ENCODE assay signal across 20 cellular contexts in the genomic region with DNA sequence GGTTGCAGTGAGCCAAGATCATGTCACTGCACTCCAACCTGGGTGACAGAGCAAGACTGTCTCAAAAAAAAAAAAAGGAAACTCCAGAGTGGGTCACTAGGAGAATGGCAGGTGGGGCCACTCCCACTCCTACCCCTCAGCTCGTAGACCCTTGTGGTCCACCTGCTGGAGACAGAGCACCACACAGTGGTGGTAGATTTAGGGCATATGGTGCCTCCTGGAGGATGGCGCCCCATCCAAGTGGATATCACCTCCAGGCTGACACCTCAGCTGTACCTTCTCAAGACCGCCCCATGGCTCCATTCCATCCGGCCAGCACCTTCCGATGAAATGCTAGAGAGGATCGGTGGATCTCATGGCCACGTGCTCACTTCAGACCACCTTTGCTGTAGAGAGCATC. TPM values are rescaled to one million over a fixed set of nuclear protein-coding genes. Genes with fewer than 3 reads are reported as not detected.
DNase-seq lines count a peak whose midpoint lies in the region; ATAC-seq, FAIRE-seq and TF ChIP-seq lines count a peak whose summit lies in the region.
"Had no signal": no experiment of that assay in that cellular context is flagged by ENCODE, and none has a peak within 500 bp of the region (broad histone marks: within the 10 kb centered on the region; RNA-seq: fewer than 3 reads in every experiment).

No MANE protein-coding gene starts in this region.

- no peak overlapping the region for H2BK5ac ChIP-seq in H1 (ENCODE audit: low read depth, low read length)

- no peak overlapping the region for H3K4ac ChIP-seq in H1 (replicated peaks; ENCODE audit: insufficient read length, low read depth, low read length)

- H3K27ac Mint-ChIP-seq in activated naive CD4-positive, alpha-beta T cell treated with anti-CD3 and anti-CD28 coated beads for 36 hours: peak overlapping the region; percentile 46
- peak overlapping the region; percentile 69 for H3K27ac Mint-ChIP-seq in stimulated activated naive B cell treated with anti-CD40 and anti-IgM and Interleukin-4, amounts not matched to agents 10 μg/mL and 1 μg/mL and 100 μg/mL, for 72 hours

- TF ChIP-seq CTCF in OCI-LY1 (IDR thresholded peaks at IDR 0.05; ENCODE audit: low read length) (peak; percentile 27; the same call in 1 of the 2 replicates), H1 (IDR thresholded peaks at IDR 0.05; ENCODE audit: control extremely low read depth in 1 of 3, insufficient read depth in 1 of 3, low read depth in 1 of 3, low read length in 3 of 3) (peak in 2 of 3 experiments; percentile 8 to 24; a peak in 2 of 4 replicates), foreskin keratinocyte (conservative IDR thresholded peaks at IDR 0.05) (no peak), suprapubic skin (IDR thresholded peaks at IDR 0.05) (no peak), hepatocyte (IDR thresholded peaks at IDR 0.05; ENCODE audit: poor library complexity) (no peak)

- intact Hi-C loops in activated naive CD4-positive, alpha-beta T cell treated with anti-CD3 and anti-CD28 coated beads for 36 hours (cut with micrococcal nuclease): no loop called here

- no peak for FAIRE-seq in H1 (lab: Jason Lieb, UNC)
- FAIRE-seq: GM12891, GM19239 had no signal

- no peak overlapping the region for H4K5ac ChIP-seq in H1 (ENCODE audit: insufficient read length, low read depth, low read length)

- 89% methylated on average over 6 of the region's 7 CpGs; no CpG with 5 or more reads in 1 of the 2 experiments for WGBS in H1 (ENCODE audit: extremely low coverage in 1 of 2, insufficient coverage in 1 of 2, insufficient read length in 1 of 2, insufficient replicate concordance in 2 of 2, low coverage in 1 of 2, low lambda C conversion rate in 2 of 2, missing lambda C conversion rate in 1 of 2), 2 experiments
- WGBS in suprapubic skin: 92% methylated on average over 6 of the region's 7 CpGs
- 86% methylated on average over 7 of the region's 7 CpGs for WGBS in hepatocyte (ENCODE audit: low lambda C conversion rate, missing lambda C conversion rate)

- no peak overlapping the region for H4K91ac ChIP-seq in H1 (replicated peaks; ENCODE audit: insufficient read length, low read length)

- H3K36me3 Mint-ChIP-seq in activated naive CD4-positive, alpha-beta T cell treated with anti-CD3 and anti-CD28 coated beads for 36 hours (ENCODE audit: low read depth): peaks cover 29% of the 10 kb centered on the region
- H3K36me3 Mint-ChIP-seq in stimulated activated naive B cell treated with anti-CD40 and anti-IgM and Interleukin-4, amounts not matched to agents 10 μg/mL and 1 μg/mL and 100 μg/mL, for 72 hours: peaks cover 27 to 58% of the 10 kb centered on the region in 2 donors

- H3K27me3 ChIP-seq in OCI-LY1 (ENCODE audit: insufficient read depth, low read length) (peaks cover 4% of the 10 kb centered on the region; the same call in 1 of the 2 replicates), H1 (replicated peaks in 1 of 4; ENCODE audit: control insufficient read depth in 3 of 4, extremely low read depth in 1 of 4, insufficient read depth in 3 of 4, low read length in 3 of 4) (no peaks in the 10 kb centered on the region; a peak in 3 of 7 replicates), foreskin keratinocyte (no peaks in the 10 kb centered on the region), suprapubic skin (peaks cover 40% of the 10 kb centered on the region), hepatocyte (no peaks in the 10 kb centered on the region)
- H3K27me3 ChIP-seq: brain microvascular endothelial cell had no signal

- H3K14ac ChIP-seq in H1 (ENCODE audit: insufficient read length): no peak overlapping the region

- H3K4me1 ChIP-seq in OCI-LY1 (ENCODE audit: insufficient read depth, low read length, severe bottlenecking) (peaks cover 15% of the 10 kb centered on the region), H1 (replicated peaks in 1 of 4; ENCODE audit: control insufficient read depth in 3 of 4, insufficient read depth in 4 of 4, low read length in 3 of 4) (peaks cover 0 to 18% (median 3%) of the 10 kb centered on the region in 4 experiments; a peak in 4 of 7 replicates), foreskin keratinocyte (no peaks in the 10 kb centered on the region), suprapubic skin (no peaks in the 10 kb centered on the region), hepatocyte (ENCODE audit: insufficient read depth) (no peaks in the 10 kb centered on the region)

- no peak overlapping the region for H2BK120ac ChIP-seq in H1 (replicated peaks; ENCODE audit: low read depth, low read length)

- no peak overlapping the region for H3K9ac ChIP-seq in OCI-LY1 (ENCODE audit: low read length)
- no peak overlapping the region for H3K9ac ChIP-seq in H1 (replicated peaks in 1 of 4; ENCODE audit: extremely low read depth in 1 of 4, low read depth in 3 of 4, low read length in 3 of 4)
- H3K9ac ChIP-seq: GM23248 had no signal

- H3K9me2 ChIP-seq in OCI-LY1 (ENCODE audit: low read depth, low read length): no peaks in the 10 kb centered on the region
- H3K9me2 ChIP-seq in hepatocyte (replicated peaks; ENCODE audit: insufficient read depth): no peaks in the 10 kb centered on the region

- TF ChIP-seq POLR2A in H1 (IDR thresholded peaks at IDR 0.05; ENCODE audit: control extremely low read depth in 1 of 2, low read depth in 2 of 2, low read length in 2 of 2) (no peak), suprapubic skin (IDR thresholded peaks at IDR 0.05) (no peak)

- H3K27ac ChIP-seq in OCI-LY1 (ENCODE audit: low read depth, low read length, poor library complexity, severe bottlenecking): no peak overlapping the region
- H3K27ac ChIP-seq in H1 (ENCODE audit: low read depth, low read length): no peak overlapping the region
- H3K27ac ChIP-seq in foreskin keratinocyte: no peak overlapping the region
- H3K27ac ChIP-seq in suprapubic skin: no peak overlapping the region
- H3K27ac ChIP-seq in hepatocyte: no peak overlapping the region
- H3K27ac ChIP-seq: brain microvascular endothelial cell, GM23248, sigmoid colon, thoracic aorta had no signal

- ATAC-seq in stimulated activated naive B cell treated with anti-CD40 and anti-IgM and Interleukin-4, amounts not matched to agents 10 μg/mL and 1 μg/mL and 100 μg/mL, for 72 hours (replicated peaks): no peak
- ATAC-seq in foreskin keratinocyte: no peak

- H3K9me3 ChIP-seq in OCI-LY1 (ENCODE audit: low read length) (no peaks in the 10 kb centered on the region), H1 (ENCODE audit: insufficient read depth in 2 of 2, low read depth in 1 of 2, low read length in 1 of 2) (peaks cover 0 to 5% of the 10 kb centered on the region in 2 experiments; a peak in 2 of 4 replicates), suprapubic skin (no peaks in the 10 kb centered on the region), hepatocyte (ENCODE audit: low read depth) (no peaks in the 10 kb centered on the region)
- H3K9me3 ChIP-seq: thoracic aorta had no signal

- TF ChIP-seq EP300 in H1 (IDR thresholded peaks at IDR 0.05; ENCODE audit: borderline replicate concordance in 1 of 2, low read depth in 2 of 2, low read length in 2 of 2) (no peak), suprapubic skin (IDR thresholded peaks at IDR 0.05) (no peak)

- no peak overlapping the region for H2BK15ac ChIP-seq in H1 (ENCODE audit: low read length)

- no peak overlapping the region for H3K4me3 Mint-ChIP-seq in activated naive CD4-positive, alpha-beta T cell treated with anti-CD3 and anti-CD28 coated beads for 36 hours
- no peak overlapping the region for H3K4me3 Mint-ChIP-seq in stimulated activated naive B cell treated with anti-CD40 and anti-IgM and Interleukin-4, amounts not matched to agents 10 μg/mL and 1 μg/mL and 100 μg/mL, for 72 hours

- CTCF ChIA-PET in activated naive CD4-positive, alpha-beta T cell treated with anti-CD3 and anti-CD28 coated beads for 36 hours (lab: Charles Lee): no interaction called here
- CTCF ChIA-PET in H1 (lab: Charles Lee; ENCODE audit: partially characterized antibody): interaction anchor here (0.7 to 0.9 kb wide), 2 partner anchors 64 to 141 kb away, joined by 3 read pairs; no protein-coding TSS in a partner anchor

- no peak overlapping the region for H3K4me2 ChIP-seq in OCI-LY1 (ENCODE audit: low read length)
- no peak overlapping the region for H3K4me2 ChIP-seq in H1 (ENCODE audit: insufficient read depth in 1 of 2, low read depth in 2 of 2, low read length in 2 of 2)
- no peak overlapping the region for H3K4me2 ChIP-seq in hepatocyte

- H3K36me3 ChIP-seq in OCI-LY1 (ENCODE audit: insufficient read depth, low read length) (no peaks in the 10 kb centered on the region; the same call in 1 of the 2 replicates), H1 (ENCODE audit: control insufficient read depth in 2 of 4, insufficient read depth in 4 of 4, low read length in 3 of 4) (no peaks in the 10 kb centered on the region), suprapubic skin (no peaks in the 10 kb centered on the region), hepatocyte (replicated peaks; ENCODE audit: insufficient read depth, low read depth) (no peaks in the 10 kb centered on the region)
- H3K36me3 ChIP-seq: brain microvascular endothelial cell, sigmoid colon, thoracic aorta had no signal

- no peak for DNase-seq in activated naive CD4-positive, alpha-beta T cell treated with anti-CD3 and anti-CD28 coated beads for 36 hours
- no peak for DNase-seq in activated naive CD4-positive, alpha-beta T cell treated with anti-CD3 and anti-CD28 coated beads, Interleukin-2, amount 50 U/mL, for 16 hours
- no peak for DNase-seq in H1 (ENCODE audit: low read depth in 1 of 2, low spot score in 2 of 2)
- no peak for DNase-seq in stimulated activated naive B cell treated with anti-CD40 and anti-IgM and Interleukin-4, amounts not matched to agents 10 μg/mL and 1 μg/mL and 100 μg/mL, for 72 hours
- DNase-seq in foreskin keratinocyte: no peak
- DNase-seq in suprapubic skin (ENCODE audit: low spot score in 2 of 2): no peak
- no peak for DNase-seq in hepatocyte (ENCODE audit: low spot score)
- DNase-seq: ACHN; activated CD4-positive, alpha-beta T cell treated with anti-CD3 and anti-CD28 coated beads, Interleukin-2, amount 50 U/mL, for 4 hours; brain microvascular endothelial cell; DMS53; GM23248; KG1; NCI-H2029 treated with DMSO at 0.1 percent for 48 hours; NCI-H510A treated with DMSO at 0.1 percent for 48 hours; sigmoid colon had no signal

- peaks cover 80% of the 10 kb centered on the region for H3K4me1 Mint-ChIP-seq in activated naive CD4-positive, alpha-beta T cell treated with anti-CD3 and anti-CD28 coated beads for 36 hours (ENCODE audit: low read depth)
- H3K4me1 Mint-ChIP-seq in stimulated activated naive B cell treated with anti-CD40 and anti-IgM and Interleukin-4, amounts not matched to agents 10 μg/mL and 1 μg/mL and 100 μg/mL, for 72 hours: peaks cover 62 to 79% of the 10 kb centered on the region in 2 donors

- H3K18ac ChIP-seq in H1 (ENCODE audit: extremely low read depth, low read length): no peak overlapping the region

- H2AK5ac ChIP-seq in H1 (ENCODE audit: low read depth, low read length): no peak overlapping the region

- no peaks in the 10 kb centered on the region for H3K23me2 ChIP-seq in H1 (ENCODE audit: low read depth, low read length)

- no peaks in the 10 kb centered on the region for H3K9me3 Mint-ChIP-seq in activated naive CD4-positive, alpha-beta T cell treated with anti-CD3 and anti-CD28 coated beads for 36 hours
- H3K9me3 Mint-ChIP-seq in stimulated activated naive B cell treated with anti-CD40 and anti-IgM and Interleukin-4, amounts not matched to agents 10 μg/mL and 1 μg/mL and 100 μg/mL, for 72 hours: peaks cover 5 to 11% of the 10 kb centered on the region in 2 donors

- no peak overlapping the region for H2BK12ac ChIP-seq in H1 (ENCODE audit: low read depth, low read length)

- H3K4me3 ChIP-seq in OCI-LY1 (ENCODE audit: low read depth, low read length, poor library complexity, severe bottlenecking): no peak overlapping the region
- H3K4me3 ChIP-seq in H1 (ENCODE audit: extremely low read depth in 1 of 4, insufficient read depth in 2 of 4, low read depth in 3 of 4, low read length in 4 of 4): no peak overlapping the region
- H3K4me3 ChIP-seq in suprapubic skin: no peak overlapping the region
- no peak overlapping the region for H3K4me3 ChIP-seq in hepatocyte
- H3K4me3 ChIP-seq: GM23248, sigmoid colon, thoracic aorta had no signal

- H3F3A ChIP-seq in OCI-LY1 (ENCODE audit: insufficient read depth, low read length): no peaks in the 10 kb centered on the region

- TF ChIP-seq RAD21 in H1 (IDR thresholded peaks at IDR 0.05 in 1 of 2, conservative IDR thresholded peaks at IDR 0.05 in 1 of 2; ENCODE audit: low read depth in 2 of 2, low read length in 2 of 2): no peak

- H4K20me1 ChIP-seq in OCI-LY1 (ENCODE audit: insufficient read depth, low read length): no peaks in the 10 kb centered on the region
- no peaks in the 10 kb centered on the region for H4K20me1 ChIP-seq in H1 (replicated peaks in 1 of 2; ENCODE audit: control insufficient read depth in 1 of 2, insufficient read depth in 2 of 2, low read length in 2 of 2)
- no peaks in the 10 kb centered on the region for H4K20me1 ChIP-seq in hepatocyte (ENCODE audit: insufficient read depth, poor library complexity, severe bottlenecking)

- H3K79me2 ChIP-seq in OCI-LY1 (ENCODE audit: insufficient read depth, low read length) (no peaks in the 10 kb centered on the region), H1 (ENCODE audit: control insufficient read depth in 1 of 2, insufficient read depth in 2 of 2, low read length in 2 of 2) (no peaks in the 10 kb centered on the region), hepatocyte (no peaks in the 10 kb centered on the region)

- H3K79me1 ChIP-seq in H1 (ENCODE audit: low read depth, low read length): no peaks in the 10 kb centered on the region

- H2BK20ac ChIP-seq in H1 (ENCODE audit: low read length): no peak overlapping the region

- no peak overlapping the region for H3K56ac ChIP-seq in H1 (replicated peaks; ENCODE audit: insufficient read length, low read depth, low read length)

- H2AFZ ChIP-seq in OCI-LY1 (ENCODE audit: low read length) (no peak overlapping the region), H1 (ENCODE audit: low read length) (no peak overlapping the region), hepatocyte (no peak overlapping the region)
- H2AFZ ChIP-seq: GM23248 had no signal

- no peaks in the 10 kb centered on the region for H3K27me3 Mint-ChIP-seq in activated naive CD4-positive, alpha-beta T cell treated with anti-CD3 and anti-CD28 coated beads for 36 hours (ENCODE audit: low read depth)
- H3K27me3 Mint-ChIP-seq in stimulated activated naive B cell treated with anti-CD40 and anti-IgM and Interleukin-4, amounts not matched to agents 10 μg/mL and 1 μg/mL and 100 μg/mL, for 72 hours: no peaks in the 10 kb centered on the region

- no peak overlapping the region for H4K8ac ChIP-seq in H1 (ENCODE audit: extremely low read depth, insufficient read depth, low read length)

- H3K23ac ChIP-seq in H1 (ENCODE audit: insufficient read length): no peak overlapping the region

- POLR2A ChIA-PET in H1 (lab: Charles Lee; ENCODE audit: partially characterized antibody): no interaction called here

RNA-seq across cellular contexts. Expression of a gene that starts 6.2 kb away (rescaled TPM):
- total RNA-seq in activated naive CD4-positive, alpha-beta T cell treated with anti-CD3 and anti-CD28 coated beads for 36 hours: 10 to 100 TPM; 30.5 to 34.0 TPM
- not detected in 2 replicates for total RNA-seq in H1 (2021; fragmentation: NEBNext Ultra II Directional; extraction: Animal tissue kit (Norgen Biotek cat#: 25700))
- polyA plus RNA-seq in H1 (2011; rRNA removed) (0.08 and 0.09 TPM in 2 replicates), foreskin keratinocyte (0.03 TPM in 1 of 2 replicates, not detected in the other), hepatocyte (0.24 and 0.94 TPM in 2 replicates)
- polyA plus RNA-seq in H1 (2011; cell fraction: cytosol; rRNA removed): 0.43 TPM
- 0.16 TPM for polyA plus RNA-seq in H1 (2011; cell fraction: nucleus; rRNA removed)
- polyA plus RNA-seq in H1 (2012, experiment 1 of 2): 0.07 to 0.11 TPM in 2 of 4 replicates, not detected in the others
- polyA plus RNA-seq in H1 (2012, experiment 2 of 2): not detected
- polyA plus RNA-seq in H1 (2013, experiment 1 of 2): 0.02 TPM
- polyA plus RNA-seq in H1 (2013, experiment 2 of 2): 0.04 TPM
- 0.10 TPM in 1 of 2 replicates, not detected in the other for polyA minus RNA-seq in H1 (2011; rRNA and poly(A)+ RNA removed)
- not detected for polyA minus RNA-seq in H1 (2011; cell fraction: cytosol; rRNA and poly(A)+ RNA removed)
- not detected for polyA minus RNA-seq in H1 (2011; cell fraction: nucleus; rRNA and poly(A)+ RNA removed)
- total RNA-seq in foreskin keratinocyte (0.04 and 0.17 TPM in 2 replicates), suprapubic skin (1 to 10 TPM in 3 of 4 donors, under 1 TPM in 1; 0.55 to 4.3 (median 2.7) TPM), hepatocyte (0.57 and 0.96 TPM in 2 replicates)
- total RNA-seq: GM23248 had no signal
- polyA plus RNA-seq: GM23248 had no signal

RNA-seq across cellular contexts. Expression of a gene that starts 44.5 kb away (rescaled TPM):
- total RNA-seq in activated naive CD4-positive, alpha-beta T cell treated with anti-CD3 and anti-CD28 coated beads for 36 hours: 100 to 1,000 TPM; 728 to 759 TPM
- 2.1 and 2.3 TPM in 2 replicates for total RNA-seq in H1 (2021; fragmentation: NEBNext Ultra II Directional; extraction: Animal tissue kit (Norgen Biotek cat#: 25700))
- 4.3 and 6.1 TPM in 2 replicates for polyA plus RNA-seq in H1 (2011; rRNA removed)
- 1.5 TPM for polyA plus RNA-seq in H1 (2011; cell fraction: cytosol; rRNA removed)
- 6.4 TPM for polyA plus RNA-seq in H1 (2011; cell fraction: nucleus; rRNA removed)
- polyA plus RNA-seq in H1 (2012, experiment 1 of 2): 1.6 to 3.7 TPM (median 2.8 TPM) in 4 replicates
- polyA plus RNA-seq in H1 (2012, experiment 2 of 2): 1.8 TPM
- polyA plus RNA-seq in H1 (2013, experiment 1 of 2): 4.4 TPM
- 4.1 TPM for polyA plus RNA-seq in H1 (2013, experiment 2 of 2)
- 1.7 and 2.9 TPM in 2 replicates for polyA minus RNA-seq in H1 (2011; rRNA and poly(A)+ RNA removed)
- 3.2 TPM for polyA minus RNA-seq in H1 (2011; cell fraction: cytosol; rRNA and poly(A)+ RNA removed)
- 3.7 TPM for polyA minus RNA-seq in H1 (2011; cell fraction: nucleus; rRNA and poly(A)+ RNA removed)
- total RNA-seq in foreskin keratinocyte: 75.9 and 77.0 TPM in 2 replicates
- 116 and 117 TPM in 2 replicates for polyA plus RNA-seq in foreskin keratinocyte
- 1 to 10 TPM; 1.9 to 3.9 (median 3.0) TPM for total RNA-seq in suprapubic skin
- 4.7 and 10.5 TPM in 2 replicates for total RNA-seq in hepatocyte
- 9.9 and 11.3 TPM in 2 replicates for polyA plus RNA-seq in hepatocyte

Comparison
In these comparisons a context has a peak if more than half of its experiments do, and no peak if none do; other contexts are left out.
1. CTCF ChIP-seq: peak in OCI-LY1 (single experiment) and H1 (2 of 3); none in foreskin keratinocyte (single experiment), suprapubic skin (0 of 2) and hepatocyte (single experiment).
2. RNA of a gene that starts 6.2 kb away (total RNA-seq): 30.5 to 34.0 TPM in activated naive CD4-positive, alpha-beta T cell treated with anti-CD3 and anti-CD28 coated beads for 36 hours; 0.55 to 4.3 TPM in suprapubic skin, 0.57 to 0.96 TPM in hepatocyte, not detected in H1 and 0.04 to 0.17 TPM in foreskin keratinocyte; every median in the first group is over 4 times any median in the second.